In the genomic region with DNA sequence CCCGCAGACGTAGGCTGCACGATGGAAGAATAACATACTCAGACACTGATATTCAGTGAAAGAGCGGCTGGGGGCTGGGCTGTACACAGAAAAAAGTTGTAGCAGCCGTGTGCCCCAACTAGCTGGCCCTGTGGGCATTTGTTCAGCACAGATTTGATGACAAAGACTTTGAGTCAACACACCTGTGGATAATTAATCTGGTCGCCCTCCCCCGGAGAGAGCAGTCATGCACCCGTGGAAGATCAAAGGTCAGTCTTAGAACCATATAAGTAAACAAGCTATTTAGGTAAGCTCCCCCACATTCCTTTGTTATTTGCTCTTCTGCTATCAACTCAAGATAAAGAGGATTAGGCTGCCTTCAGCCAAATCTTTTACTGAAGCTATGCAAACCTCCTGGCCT, we compare ENCODE assay signal across 30 cellular contexts.
DNase-seq lines count a peak whose midpoint lies in the region; ATAC-seq, FAIRE-seq and TF ChIP-seq lines count a peak whose summit lies in the region.
"Had no signal": no experiment of that assay in that cellular context is flagged by ENCODE, and none has a peak within 500 bp of the region (broad histone marks: within the 10 kb centered on the region; RNA-seq: fewer than 3 reads in every experiment).

No MANE protein-coding gene starts in this region.

- BruUV-seq in Caco-2 (replicated peaks; lab: Mats Ljungman, UMichigan) = no TSS peak
- no TSS peak for BruUV-seq in HepG2 (replicated peaks; lab: Mats Ljungman, UMichigan)

- no peak overlapping the region for H2AFZ ChIP-seq in HepG2 (ENCODE audit: low read length)

- H3K9me3 ChIP-seq in Caco-2 (peaks cover 62% of the 10 kb centered on the region), colonic mucosa (no peaks in the 10 kb centered on the region), HepG2 (ENCODE audit: low read length) (peaks cover 63% of the 10 kb centered on the region), right cardiac atrium (ENCODE audit: control insufficient read depth, low read length) (peaks cover 3% of the 10 kb centered on the region)
- H3K9me3 ChIP-seq: BE2C, neutrophil had no signal

- in situ Hi-C loops in HepG2 (cut with HindIII; ENCODE audit: extremely low pct_ligation_motif_present, low pct_unique_long_range_greater_than_20kb) = no loop called here

- TF ChIP-seq RAD21 in HepG2 (CRISPR knock-in tag; IDR thresholded peaks at IDR 0.05) = no peak

- H3K9ac ChIP-seq in colonic mucosa (ENCODE audit: low read depth in 2 of 2, low read length in 2 of 2) (no peak overlapping the region), HepG2 (ENCODE audit: insufficient read depth, low read depth, low read length) (no peak overlapping the region)

- no peak for TF ChIP-seq POLR2A in HepG2 (IDR thresholded peaks at IDR 0.05; ENCODE audit: insufficient read depth in 1 of 2, low read depth in 2 of 2, low read length in 2 of 2)

- H3K27ac ChIP-seq in colonic mucosa (no peak overlapping the region), HepG2 (ENCODE audit: extremely low read length, insufficient read depth, low read length) (no peak overlapping the region), right cardiac atrium (ENCODE audit: low read length) (no peak overlapping the region)
- H3K27ac ChIP-seq: neutrophil, tibial nerve, WERI-Rb-1 had no signal

- WGBS in HepG2 (ENCODE audit: low lambda C conversion rate) = 8% methylated on average over 7 of the region's 8 CpGs
- WGBS in right cardiac atrium = 78% methylated on average over 8 of the region's 8 CpGs

- H3K4me3 ChIP-seq in Caco-2 (ENCODE audit: low read depth, low read length) = no peak overlapping the region
- no peak overlapping the region for H3K4me3 ChIP-seq in colonic mucosa
- no peak overlapping the region for H3K4me3 ChIP-seq in HepG2 (replicated peaks in 1 of 3; ENCODE audit: insufficient read depth in 1 of 3, low read depth in 2 of 3, low read length in 3 of 3)
- H3K4me3 ChIP-seq in right cardiac atrium (ENCODE audit: low read length) = no peak overlapping the region
- H3K4me3 ChIP-seq: tibial nerve had no signal

- no peak overlapping the region for H3K4me2 ChIP-seq in HepG2 (ENCODE audit: low read depth, low read length)

- H3K27me3 Mint-ChIP-seq in Caco-2 (ENCODE audit: insufficient read depth, unreplicated experiment) = no peaks in the 10 kb centered on the region
- H3K27me3 Mint-ChIP-seq in endothelial cell (ENCODE audit: unreplicated experiment) = peaks cover 8% of the 10 kb centered on the region
- H3K27me3 Mint-ChIP-seq: activated naive CD4-positive, alpha-beta T cell treated with anti-CD3 and anti-CD28 coated beads, Interleukin-2, amount 50 U/mL, for 24 hours; T-cell had no signal

- intact Hi-C loops in Caco-2 (cut with micrococcal nuclease; ENCODE audit: unreplicated experiment) = loop anchor here (1.0 kb wide), 2 partner anchors 43 to 61 kb away; no protein-coding TSS in a partner anchor
- intact Hi-C loops in colonic mucosa (cut with DNase I) = no loop called here
- intact Hi-C loops in HepG2 (cut with micrococcal nuclease; ENCODE audit: unreplicated experiment) = no loop called here
- intact Hi-C loops in right cardiac atrium (cut with DNase I) = no loop called here

- H4K20me1 ChIP-seq in HepG2 (ENCODE audit: insufficient read depth, low read length) = no peaks in the 10 kb centered on the region

- H3K36me3 ChIP-seq in Caco-2 (ENCODE audit: control insufficient read depth, insufficient read depth, low read length) = no peaks in the 10 kb centered on the region; the same call in 1 of the 2 replicates
- H3K36me3 ChIP-seq in colonic mucosa = no peaks in the 10 kb centered on the region
- no peaks in the 10 kb centered on the region for H3K36me3 ChIP-seq in HepG2 (replicated peaks in 1 of 2; ENCODE audit: control insufficient read depth in 1 of 2, insufficient read depth in 2 of 2, low read length in 2 of 2)
- H3K36me3 ChIP-seq: BE2C, neutrophil, tibial nerve, WERI-Rb-1 had no signal

- peak; percentile 90 for ATAC-seq in HepG2
- ATAC-seq in right cardiac atrium = no peak
- ATAC-seq: activated CD8-positive, alpha-beta T cell treated with anti-CD3 and anti-CD28 coated beads, Interleukin-2, amount 10 ng/mL, durations not matched to agents 7 days and 5 days; naive thymus-derived CD4-positive, alpha-beta T cell; sciatic nerve; T-cell had no signal

- no peak for FAIRE-seq in HepG2 (lab: Jason Lieb, UNC)

- CTCF ChIA-PET in Caco-2 (lab: Charles Lee) = no interaction called here
- CTCF ChIA-PET in HepG2 (lab: Yijun Ruan, JAX; ENCODE audit: low intra/inter-chr PET ratio, low total read pairs) = no interaction called here

- H3K27ac Mint-ChIP-seq in Caco-2 (ENCODE audit: unreplicated experiment) = peak overlapping the region; percentile 83
- H3K27ac Mint-ChIP-seq in endothelial cell (ENCODE audit: unreplicated experiment) = no peak overlapping the region
- H3K27ac Mint-ChIP-seq: activated CD8-positive, alpha-beta T cell treated with anti-CD3 and anti-CD28 coated beads, Interleukin-2, amount 10 ng/mL, durations not matched to agents 7 days and 5 days; activated naive CD4-positive, alpha-beta T cell treated with anti-CD3 and anti-CD28 coated beads, Interleukin-2, amount 50 U/mL, for 24 hours; activated T-helper 2 cell treated with anti-CD3 and anti-CD28 coated beads, Interferon-gamma antibody, Interleukin-2, Interleukin-4, amounts not matched to agents 10 μg/mL and 5 μg/mL and 100 μg/mL, durations not matched to agents 14 hours and 24 hours and 36 hours; T-cell had no signal

- no peak for TF ChIP-seq CTCF in Caco-2 (IDR thresholded peaks at IDR 0.05; ENCODE audit: insufficient read depth in 1 of 2, low read depth in 1 of 2, low read length in 1 of 2, severe bottlenecking in 1 of 2, unreplicated experiment in 1 of 2)
- TF ChIP-seq CTCF in colonic mucosa (IDR thresholded peaks at IDR 0.05) = no peak
- TF ChIP-seq CTCF in HepG2 (CRISPR knock-in tag; IDR thresholded peaks at IDR 0.05) = no peak
- TF ChIP-seq CTCF in endothelial cell (IDR thresholded peaks at IDR 0.05; ENCODE audit: unreplicated experiment) = no peak

- H3K4me1 Mint-ChIP-seq in Caco-2 (ENCODE audit: low read depth, unreplicated experiment) (peaks cover 22% of the 10 kb centered on the region), endothelial cell (ENCODE audit: unreplicated experiment) (no peaks in the 10 kb centered on the region)
- H3K4me1 Mint-ChIP-seq: activated naive CD4-positive, alpha-beta T cell treated with anti-CD3 and anti-CD28 coated beads, Interleukin-2, amount 50 U/mL, for 24 hours; CD8-positive, alpha-beta memory T cell; T-cell had no signal

- H3K79me2 ChIP-seq in HepG2 (ENCODE audit: insufficient read depth, low read length) = no peaks in the 10 kb centered on the region

- H3K36me3 Mint-ChIP-seq in Caco-2 (ENCODE audit: insufficient read depth, unreplicated experiment) (peaks cover 46% of the 10 kb centered on the region), endothelial cell (ENCODE audit: low read depth, unreplicated experiment) (peaks cover 10% of the 10 kb centered on the region)

- H3K4me1 ChIP-seq in Caco-2 = peaks cover 21% of the 10 kb centered on the region
- H3K4me1 ChIP-seq in colonic mucosa = no peaks in the 10 kb centered on the region
- peaks cover 11% of the 10 kb centered on the region; the same call in 1 of the 2 replicates for H3K4me1 ChIP-seq in HepG2 (ENCODE audit: insufficient read depth, low read length)
- no peaks in the 10 kb centered on the region for H3K4me1 ChIP-seq in right cardiac atrium (ENCODE audit: control insufficient read depth, insufficient read depth, low read length)
- H3K4me1 ChIP-seq: BE2C, tibial nerve had no signal

- H3K27me3 ChIP-seq in Caco-2 (replicated peaks; ENCODE audit: control insufficient read depth, insufficient read depth, low read length) (no peaks in the 10 kb centered on the region), colonic mucosa (no peaks in the 10 kb centered on the region), HepG2 (ENCODE audit: control insufficient read depth in 1 of 2, insufficient read depth in 2 of 2, low read length in 2 of 2) (no peaks in the 10 kb centered on the region; a peak in 1 of 5 replicates), right cardiac atrium (ENCODE audit: control insufficient read depth, insufficient read depth) (no peaks in the 10 kb centered on the region)
- H3K27me3 ChIP-seq: BE2C, neutrophil, tibial nerve had no signal

- TF ChIP-seq EP300 in HepG2 (IDR thresholded peaks at IDR 0.05; ENCODE audit: low read depth in 2 of 2, low read length in 2 of 2) (peak in 1 of 2 experiments; percentile 70; a peak in 2 of 4 replicates), HepG2 (CRISPR knock-in tag; IDR thresholded peaks at IDR 0.05; ENCODE audit: borderline replicate concordance) (no peak; the same call in 1 of the 2 replicates)

- H3K4me3 Mint-ChIP-seq in Caco-2 (ENCODE audit: unreplicated experiment) (peak overlapping the region; percentile 39), endothelial cell (ENCODE audit: unreplicated experiment) (no peak overlapping the region)
- H3K4me3 Mint-ChIP-seq: activated CD8-positive, alpha-beta T cell treated with anti-CD3 and anti-CD28 coated beads, Interleukin-2, amount 10 ng/mL, durations not matched to agents 7 days and 5 days; activated naive CD4-positive, alpha-beta T cell treated with anti-CD3 and anti-CD28 coated beads, Interleukin-2, amount 50 U/mL, for 24 hours; CD8-positive, alpha-beta memory T cell; naive thymus-derived CD4-positive, alpha-beta T cell; T-cell had no signal

- H3K9me3 Mint-ChIP-seq in Caco-2 (ENCODE audit: unreplicated experiment) (peaks cover 45% of the 10 kb centered on the region), endothelial cell (ENCODE audit: unreplicated experiment) (peaks cover 18% of the 10 kb centered on the region)

- peak; percentile 83 to 88 for DNase-seq in Caco-2
- DNase-seq in NCI-H69 (lab: John Stamatoyannopoulos, UW) = peak; percentile 16
- DNase-seq in colonic mucosa = peak; percentile 34
- peak; percentile 89 for DNase-seq in HepG2 (ENCODE audit: low spot score)
- DNase-seq in NCI-H2227 (lab: John Stamatoyannopoulos, UW; ENCODE audit: unreplicated experiment) = no peak
- DNase-seq in ecto neural progenitor cell (ENCODE audit: low spot score) = no peak
- DNase-seq in right cardiac atrium = no peak
- DNase-seq in endothelial cell (ENCODE audit: low spot score) = no peak
- DNase-seq: activated CD4-positive, alpha-beta T cell treated with anti-CD3 and anti-CD28 coated beads for 4 hours; activated CD8-positive, alpha-beta T cell treated with anti-CD3 and anti-CD28 coated beads, Interleukin-2, amount 10 ng/mL, durations not matched to agents 7 days and 5 days; BE2C; CD8-positive, alpha-beta memory T cell; DMS79 treated with DMSO at 0.1 percent for 48 hours; GF-D8; HCEC 1CT; midbrain; naive thymus-derived CD4-positive, alpha-beta T cell; NCI-H1092; NCI-H1694 treated with DMSO at 0.1 percent for 48 hours; NCI-H524; posterior cingulate gyrus; stimulated activated CD4-positive, alpha-beta T cell treated with anti-CD3 and anti-CD28 coated beads, Interleukin-12 subunit alpha, Interleukin-12 subunit beta, amount 100 ng/mL, for 4 hours; stimulated activated CD4-positive, alpha-beta T cell treated with anti-CD3 and anti-CD28 coated beads, Interleukin-4, amount 100 ng/mL, for 1 hour; T-cell; WERI-Rb-1 had no signal

- POLR2A ChIA-PET in Caco-2 (lab: Charles Lee) (no interaction called here), HepG2 (lab: Yijun Ruan, JAX) (no interaction called here)

TF ChIP-seq in HepG2, 621 proteins besides CTCF, POLR2A, EP300 and RAD21 (continues in another document):
- no peak for TF ChIP-seq ZNF709 (CRISPR knock-in tag; IDR thresholded peaks at IDR 0.05)
- no peak for TF ChIP-seq IRF2 (CRISPR knock-in tag; IDR thresholded peaks at IDR 0.05)
- TF ChIP-seq KDM1A (CRISPR knock-in tag; IDR thresholded peaks at IDR 0.05) = no peak

Comparison
In these comparisons a context has a peak if more than half of its experiments do, and no peak if none do; other contexts are left out.
1. DNase-seq: peak in Caco-2 (2 of 2), NCI-H69 (single experiment), colonic mucosa (single experiment) and HepG2 (single experiment); none in NCI-H2227 (single experiment), ecto neural progenitor cell (single experiment), right cardiac atrium (0 of 3) and endothelial cell (single experiment).